Comparison of ENCODE assay signal across 14 cellular contexts in genomic region chr4:153464068-153464467, GRCh38. TPM values are rescaled to one million over a fixed set of nuclear protein-coding genes. Genes with fewer than 3 reads are reported as not detected.
A peak's percentile ranks its signal among the peaks of the same experiment; 100 is the strongest.
DNase-seq lines count a peak whose midpoint lies in the region; ATAC-seq, FAIRE-seq and TF ChIP-seq lines count a peak whose summit lies in the region.
"Had no signal": no experiment of that assay in that cellular context is flagged by ENCODE, and none has a peak within 500 bp of the region (broad histone marks: within the 10 kb centered on the region; RNA-seq: fewer than 3 reads in every experiment).

No MANE protein-coding gene starts in this region.

- DNase-seq in DMS53 treated with DMSO at 0.1 percent for 48 hours (lab: John Stamatoyannopoulos, UW; ENCODE audit: unreplicated experiment) (peak; percentile 18), M059J (ENCODE audit: low read depth) (peak; percentile 24), K562 (ENCODE audit: extremely low read depth in 1 of 4, low spot score in 3 of 4) (peak in 2 of 4 experiments; percentile 84 to 90), neural crest cell (ENCODE audit: low read depth, low spot score) (no peak), tibial nerve (ENCODE audit: low spot score in 2 of 2) (no peak), HFFc6 (no peak), neural progenitor cell (ENCODE audit: low spot score) (no peak)
- DNase-seq: activated CD8-positive, alpha-beta memory T cell treated with anti-CD3 and anti-CD28 coated beads, Interleukin-2, amount 50 U/mL, for 48 hours; activated naive CD8-positive, alpha-beta T cell treated with anti-CD3 and anti-CD28 coated beads, Interleukin-2, amount 50 U/mL, for 24 hours; cortex of kidney; naive thymus-derived CD8-positive, alpha-beta T cell; WERI-Rb-1 had no signal

- H3K27me3 ChIP-seq in K562 (ENCODE audit: control insufficient read depth in 2 of 2, insufficient read depth in 2 of 2, low read length in 2 of 2): no peaks in the 10 kb centered on the region
- no peaks in the 10 kb centered on the region for H3K27me3 ChIP-seq in tibial nerve
- peaks cover 21% of the 10 kb centered on the region for H3K27me3 ChIP-seq in neural progenitor cell

- POLR2A ChIA-PET in K562 (lab: Yijun Ruan, JAX): interaction anchor here (1.0 kb wide), 1 partner anchor 9 kb away, joined by 5 read pairs; no protein-coding TSS in a partner anchor

- H2AFZ ChIP-seq in K562 (ENCODE audit: low read depth, low read length) (peak overlapping the region; percentile 76), neural progenitor cell (replicated peaks) (no peak overlapping the region)

- H3K4me3 Mint-ChIP-seq in neural crest cell (peak overlapping the region; percentile 95), HFFc6 (no peak overlapping the region), neural progenitor cell (no peak overlapping the region)
- H3K4me3 Mint-ChIP-seq: activated naive CD8-positive, alpha-beta T cell treated with anti-CD3 and anti-CD28 coated beads, Interleukin-2, amount 50 U/mL, for 24 hours had no signal

- CTCF ChIA-PET in K562 (lab: Yijun Ruan, JAX; ENCODE audit: low intra/inter-chr PET ratio): no interaction called here

- H3K9me1 ChIP-seq in K562 (ENCODE audit: control insufficient read depth, insufficient read depth, low read length): peaks cover 3% of the 10 kb centered on the region

- H3F3A ChIP-seq in neural progenitor cell (ENCODE audit: low read depth): peaks cover 20% of the 10 kb centered on the region

- H3K4me1 ChIP-seq in K562 (replicated peaks in 1 of 2; ENCODE audit: control insufficient read depth in 2 of 2, insufficient read depth in 2 of 2, low read length in 2 of 2) (peaks cover 29 to 38% of the 10 kb centered on the region in 2 experiments), tibial nerve (peaks cover 0 to 35% (median 14%) of the 10 kb centered on the region in 4 donors), neural progenitor cell (peaks cover 16% of the 10 kb centered on the region)

- H3K27ac ChIP-seq in K562 (ENCODE audit: extremely low read depth, low read depth, low read length): peak overlapping the region; percentile 79; the same call in 2 of the 3 replicates
- peak overlapping the region in 1 of 4 donors; percentile 37 for H3K27ac ChIP-seq in tibial nerve
- H3K27ac ChIP-seq in neural progenitor cell: no peak overlapping the region
- H3K27ac ChIP-seq: WERI-Rb-1 had no signal

- H3K9me3 ChIP-seq in K562 (replicated peaks; ENCODE audit: control insufficient read depth, insufficient read depth, low read depth, low read length): no peaks in the 10 kb centered on the region
- no peaks in the 10 kb centered on the region for H3K9me3 ChIP-seq in tibial nerve
- no peaks in the 10 kb centered on the region for H3K9me3 ChIP-seq in neural progenitor cell (ENCODE audit: low read depth)

- BruUV-seq in K562 (replicated peaks; lab: Mats Ljungman, UMichigan): no TSS peak

- TF ChIP-seq POLR2A in K562 (conservative IDR thresholded peaks at IDR 0.05) (no peak), tibial nerve (IDR thresholded peaks at IDR 0.05) (no peak)

- no peaks in the 10 kb centered on the region for H3K9me3 Mint-ChIP-seq in neural crest cell
- H3K9me3 Mint-ChIP-seq in HFFc6: no peaks in the 10 kb centered on the region
- no peaks in the 10 kb centered on the region for H3K9me3 Mint-ChIP-seq in neural progenitor cell
- H3K9me3 Mint-ChIP-seq: activated naive CD8-positive, alpha-beta T cell treated with anti-CD3 and anti-CD28 coated beads, Interleukin-2, amount 50 U/mL, for 24 hours; naive thymus-derived CD8-positive, alpha-beta T cell had no signal

- ATAC-seq in K562 (peak; percentile 59), HG03342 (IDR thresholded peaks at IDR 0.05; ENCODE audit: unreplicated experiment) (no peak)
- ATAC-seq: activated naive CD8-positive, alpha-beta T cell treated with anti-CD3 and anti-CD28 coated beads, Interleukin-2, amount 50 U/mL, for 24 hours; naive thymus-derived CD8-positive, alpha-beta T cell had no signal

- H3K4me1 Mint-ChIP-seq in neural crest cell: peaks cover 38% of the 10 kb centered on the region
- peaks cover 31% of the 10 kb centered on the region for H3K4me1 Mint-ChIP-seq in HFFc6 (ENCODE audit: low read depth)
- peaks cover 38% of the 10 kb centered on the region for H3K4me1 Mint-ChIP-seq in neural progenitor cell

- TF ChIP-seq CTCF in K562 (IDR thresholded peaks at IDR 0.05 in 2 of 3, conservative IDR thresholded peaks at IDR 0.05 in 1 of 3; ENCODE audit: insufficient read depth in 2 of 3, low read depth in 1 of 3, low read length in 3 of 3) (no peak), neural crest cell (conservative IDR thresholded peaks at IDR 0.05) (no peak), tibial nerve (IDR thresholded peaks at IDR 0.05) (no peak), HFFc6 (IDR thresholded peaks at IDR 0.05) (no peak), neural progenitor cell (IDR thresholded peaks at IDR 0.05) (no peak)

- TF ChIP-seq RAD21 in K562 (CRISPR knock-in tag; conservative IDR thresholded peaks at IDR 0.05 in 1 of 2, IDR thresholded peaks at IDR 0.05 in 1 of 2): no peak

- 0% methylated on average over 1 of the region's 1 CpG for WGBS in K562 (ENCODE audit: insufficient coverage, low coverage, missing lambda C conversion rate)
- WGBS in tibial nerve, 2 donors: 41 to 53% methylated on average over 1 of the region's 1 CpG

- in situ Hi-C loops in K562 (cut with MboI): no loop called here

- H3K27ac Mint-ChIP-seq in neural crest cell (ENCODE audit: unreplicated experiment): no peak overlapping the region
- no peak overlapping the region; the same call in 1 of the 2 replicates for H3K27ac Mint-ChIP-seq in HFFc6
- H3K27ac Mint-ChIP-seq in neural progenitor cell: no peak overlapping the region

- intact Hi-C loops in K562 (cut with micrococcal nuclease): loop anchor here (10.0 kb wide), 2 partner anchors 111 to 119 kb away; partner anchors contain the start of gene MND1

- no peaks in the 10 kb centered on the region for H3K36me3 Mint-ChIP-seq in neural crest cell (ENCODE audit: low read depth)
- no peaks in the 10 kb centered on the region for H3K36me3 Mint-ChIP-seq in HFFc6 (ENCODE audit: low read depth)
- H3K36me3 Mint-ChIP-seq in neural progenitor cell: no peaks in the 10 kb centered on the region

- H4K20me1 ChIP-seq in K562 (replicated peaks; ENCODE audit: control insufficient read depth, insufficient read depth, low read length): no peaks in the 10 kb centered on the region
- peaks cover 17% of the 10 kb centered on the region for H4K20me1 ChIP-seq in neural progenitor cell (ENCODE audit: low read depth)

- no peak overlapping the region for H3K4me3 ChIP-seq in K562
- no peak overlapping the region for H3K4me3 ChIP-seq in tibial nerve
- H3K4me3 ChIP-seq in neural progenitor cell: no peak overlapping the region

- FAIRE-seq in K562 (lab: Jason Lieb, UNC): peak; percentile 96
- FAIRE-seq: islet of Langerhans had no signal

- H3K79me2 ChIP-seq in K562 (ENCODE audit: control insufficient read depth, insufficient read depth, low read length) (peaks cover 28% of the 10 kb centered on the region), neural progenitor cell (ENCODE audit: low read depth) (peaks cover 23% of the 10 kb centered on the region)

- TF ChIP-seq EP300 in K562 (IDR thresholded peaks at IDR 0.05; ENCODE audit: low read length) (peak; percentile 91), tibial nerve (IDR thresholded peaks at IDR 0.05) (no peak)

- H3K9ac ChIP-seq in K562 (ENCODE audit: insufficient read depth in 1 of 2, low read depth in 2 of 2, low read length in 2 of 2) (peak overlapping the region in 1 of 2 experiments; percentile 80; a peak in 1 of 4 replicates), neural progenitor cell (no peak overlapping the region)

- H3K4me2 ChIP-seq in K562 (ENCODE audit: insufficient read depth, low read length) (peak overlapping the region; percentile 35; the same call in 1 of the 2 replicates), neural progenitor cell (no peak overlapping the region)

- H3K27me3 Mint-ChIP-seq in neural crest cell (ENCODE audit: low read depth) (peaks cover 16% of the 10 kb centered on the region), HFFc6 (ENCODE audit: insufficient read depth) (0 out of 2 replicates have a peak, but pooled peaks cover 2% of the 10 kb centered on the region), neural progenitor cell (ENCODE audit: insufficient read depth, low read depth) (peaks cover 13% of the 10 kb centered on the region)
- H3K27me3 Mint-ChIP-seq: activated naive CD8-positive, alpha-beta T cell treated with anti-CD3 and anti-CD28 coated beads, Interleukin-2, amount 50 U/mL, for 24 hours; naive thymus-derived CD8-positive, alpha-beta T cell had no signal

- H3K36me3 ChIP-seq in K562 (ENCODE audit: control insufficient read depth, insufficient read depth, low read length) (peaks cover 7% of the 10 kb centered on the region; the same call in 1 of the 3 replicates), tibial nerve (no peaks in the 10 kb centered on the region), neural progenitor cell (no peaks in the 10 kb centered on the region)
- H3K36me3 ChIP-seq: WERI-Rb-1 had no signal

RNA-seq across cellular contexts. Expression of gene TMEM131L, which starts 2.1 kb away (rescaled TPM):
- total RNA-seq in M059J (2014; rRNA removed; shearing (Covaris generic)): 8.2 and 8.4 TPM in 2 replicates
- 67.0 and 118 TPM in 2 replicates for total RNA-seq in K562 (2011; cell fraction: chromatin; rRNA removed; ENCODE audit: low replicate concordance)
- total RNA-seq in K562 (2011; cell fraction: nucleolus; rRNA removed): 37.9 and 39.4 TPM in 2 replicates
- total RNA-seq in K562 (2011; cell fraction: nucleoplasm; rRNA removed): 60.0 and 67.7 TPM in 2 replicates
- total RNA-seq in K562 (2014; rRNA removed) (12.9 and 13.2 TPM in 2 replicates), K562 (2014; rRNA removed; fragmentation: Illumina TruSeq; extraction: Trizol) (15.0 and 16.0 TPM in 2 replicates), K562 (2015; rRNA removed; fragmentation: Illumina TruSeq; extraction: Trizol) (15.6 and 18.8 TPM in 2 replicates), K562 (2021) (18.6 and 20.8 TPM in 2 replicates), neural crest cell (36.1 and 36.6 TPM in 2 replicates), tibial nerve (10 to 100 TPM in 3 of 4 donors, 1 to 10 TPM in 1; 8.7 to 19.9 (median 12.1) TPM), neural progenitor cell (ENCODE audit: low replicate concordance) (13.7 and 14.8 TPM in 2 replicates)
- polyA plus RNA-seq in K562 (2011; rRNA removed) (9.7 and 10.0 TPM in 2 replicates), K562 (2014; fragmentation: Illumina TruSeq; extraction: Trizol) (13.1 and 15.4 TPM in 2 replicates), K562 (2014; fragmentation: Nextera tagmentation; extraction: Ambion mirVana) (1 to 10 TPM; 1.2 to 1.6 TPM), K562 (2014; rRNA removed) (6.9 and 7.5 TPM in 2 replicates)
- polyA plus RNA-seq in K562 (2011; cell fraction: cytosol; rRNA removed): 6.9 and 9.0 TPM in 2 replicates
- polyA plus RNA-seq in K562 (2011; cell fraction: nucleus; rRNA removed): 23.1 and 24.6 TPM in 2 replicates
- 10.8 and 11.2 TPM in 2 replicates for polyA plus RNA-seq in K562 (2012)
- 25.0 and 34.9 TPM in 2 replicates for polyA minus RNA-seq in K562 (2011; rRNA and poly(A)+ RNA removed)
- 11.2 and 18.8 TPM in 2 replicates for polyA minus RNA-seq in K562 (2011; cell fraction: cytosol; rRNA and poly(A)+ RNA removed)
- polyA minus RNA-seq in K562 (2011; cell fraction: nucleus; rRNA and poly(A)+ RNA removed): 35.5 and 61.0 TPM in 2 replicates
- total RNA-seq in HFFc6 (2021; fragmentation: NEBNext Ultra II Directional; extraction: Animal tissue kit (Norgen Biotek cat#: 25700)): 1 to 10 TPM; 7.7 to 8.9 (median 8.0) TPM

Comparison
In these comparisons a context has a peak if more than half of its experiments do, and no peak if none do; other contexts are left out.
1. DNase-seq: peak in DMS53 treated with DMSO at 0.1 percent for 48 hours (single experiment) and M059J (single experiment); none in neural crest cell (single experiment), tibial nerve (0 of 2), HFFc6 (single experiment) and neural progenitor cell (single experiment).